Comparison of ENCODE assay signal across 8 cellular contexts in the genomic region with DNA sequence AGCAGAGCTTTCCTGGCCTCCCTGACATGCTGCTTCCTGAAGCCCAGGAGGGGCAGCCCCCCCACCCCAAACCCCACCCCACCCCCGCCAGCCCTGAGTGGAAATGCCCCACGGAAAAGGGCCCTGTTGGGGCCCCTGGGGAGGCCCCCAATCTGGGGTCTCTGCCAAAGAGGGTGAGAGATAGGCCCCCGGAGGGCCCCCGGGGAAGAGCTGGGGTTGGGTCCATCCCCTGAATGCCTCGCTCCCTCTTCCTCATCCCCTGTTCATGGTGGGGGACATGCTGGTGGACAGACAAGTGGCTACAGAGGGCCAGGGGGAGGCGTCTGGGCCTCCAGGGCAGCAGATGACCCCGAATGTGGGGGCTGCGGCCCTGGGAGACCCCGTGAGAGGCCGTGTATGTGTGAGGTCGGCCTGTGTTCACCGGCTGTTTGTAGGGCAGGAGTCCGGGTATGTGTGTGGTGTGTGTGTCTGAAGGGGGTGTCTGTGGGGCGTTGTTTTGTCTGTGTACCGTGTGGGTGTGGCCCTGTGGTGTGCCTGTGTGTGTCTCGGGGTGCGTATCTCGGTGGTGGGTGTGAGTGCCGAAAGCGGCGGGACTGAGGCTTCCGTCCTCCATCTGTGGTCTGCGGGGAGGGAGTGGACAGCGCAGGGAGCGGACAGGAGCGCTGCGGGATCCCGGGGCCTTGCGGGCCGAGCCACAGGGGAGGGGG. TPM values are rescaled to one million over a fixed set of nuclear protein-coding genes. Genes with fewer than 3 reads are reported as not detected.
A peak's percentile ranks its signal among the peaks of the same experiment; 100 is the strongest.
DNase-seq lines count a peak whose midpoint lies in the region; ATAC-seq and TF ChIP-seq lines count a peak whose summit lies in the region.

No MANE protein-coding gene starts in this region.

- no peak for ATAC-seq in GM19351 (IDR thresholded peaks at IDR 0.05; ENCODE audit: unreplicated experiment)
- ATAC-seq in HG02884 (IDR thresholded peaks at IDR 0.05; ENCODE audit: unreplicated experiment) = no peak

- no peaks in the 10 kb centered on the region for H3K36me3 Mint-ChIP-seq in endothelial cell (ENCODE audit: low read depth, unreplicated experiment)
- no peaks in the 10 kb centered on the region for H3K36me3 Mint-ChIP-seq in nephron (ENCODE audit: low read depth)

- H3K4me1 Mint-ChIP-seq in endothelial cell (ENCODE audit: unreplicated experiment) (peaks cover 22% of the 10 kb centered on the region), nephron (peaks cover 30% of the 10 kb centered on the region)

- no peaks in the 10 kb centered on the region for H3K9me3 Mint-ChIP-seq in endothelial cell (ENCODE audit: unreplicated experiment)
- no peaks in the 10 kb centered on the region for H3K9me3 Mint-ChIP-seq in nephron

- H3K4me3 Mint-ChIP-seq in endothelial cell (ENCODE audit: unreplicated experiment) (peak overlapping the region; percentile 90), nephron (peak overlapping the region; percentile 89 to 93 (median 90))

- H3K27me3 Mint-ChIP-seq in endothelial cell (ENCODE audit: unreplicated experiment) = peaks cover 7% of the 10 kb centered on the region
- H3K27me3 Mint-ChIP-seq in nephron (ENCODE audit: low read depth) = peaks cover 3% of the 10 kb centered on the region

- no peak for TF ChIP-seq CTCF in endothelial cell (IDR thresholded peaks at IDR 0.05; ENCODE audit: unreplicated experiment)
- TF ChIP-seq CTCF in nephron (IDR thresholded peaks at IDR 0.05; ENCODE audit: unreplicated experiment in 3 of 3) = no peak

- peak; percentile 25 for DNase-seq in SIG-M5 treated with dmso at 0.1 percent for 504 hours (lab: John Stamatoyannopoulos, UW; ENCODE audit: unreplicated experiment)
- DNase-seq in SIG-M5 (lab: John Stamatoyannopoulos, UW) = no peak
- peak; percentile 82 for DNase-seq in activated CD8-positive, alpha-beta memory T cell treated with anti-CD3 and anti-CD28 coated beads for 24 hours
- no peak for DNase-seq in endothelial cell (ENCODE audit: low spot score)
- no peak for DNase-seq in NCI-H748 treated with DMSO at 0.1 percent for 48 hours (lab: John Stamatoyannopoulos, UW)

- H3K27ac Mint-ChIP-seq in endothelial cell (ENCODE audit: unreplicated experiment) (peak overlapping the region; percentile 50), nephron (peak overlapping the region; percentile 96 to 98 (median 97))

RNA-seq across cellular contexts. Expression of a gene that starts 11.3 kb away (rescaled TPM):
- total RNA-seq in endothelial cell (ENCODE audit: unreplicated experiment) = not detected

RNA-seq across cellular contexts. Expression of a gene that starts 16.3 kb away (rescaled TPM):
- total RNA-seq in endothelial cell (ENCODE audit: unreplicated experiment) = 16.7 TPM

RNA-seq across cellular contexts. Expression of a gene that starts 32.3 kb away (rescaled TPM):
- 26.2 TPM for total RNA-seq in endothelial cell (ENCODE audit: unreplicated experiment)

RNA-seq across cellular contexts. Expression of a gene that starts 55.8 kb away (rescaled TPM):
- 0.21 TPM for total RNA-seq in endothelial cell (ENCODE audit: unreplicated experiment)

Comparison
In these comparisons a context has a peak if more than half of its experiments do, and no peak if none do; other contexts are left out.
1. DNase-seq: peak in SIG-M5 treated with dmso at 0.1 percent for 504 hours (single experiment) and activated CD8-positive, alpha-beta memory T cell treated with anti-CD3 and anti-CD28 coated beads for 24 hours (single experiment); none in SIG-M5 (single experiment), endothelial cell (single experiment) and NCI-H748 treated with DMSO at 0.1 percent for 48 hours (single experiment).